18 cellular contexts compared by ENCODE assay signal in the genomic region with DNA sequence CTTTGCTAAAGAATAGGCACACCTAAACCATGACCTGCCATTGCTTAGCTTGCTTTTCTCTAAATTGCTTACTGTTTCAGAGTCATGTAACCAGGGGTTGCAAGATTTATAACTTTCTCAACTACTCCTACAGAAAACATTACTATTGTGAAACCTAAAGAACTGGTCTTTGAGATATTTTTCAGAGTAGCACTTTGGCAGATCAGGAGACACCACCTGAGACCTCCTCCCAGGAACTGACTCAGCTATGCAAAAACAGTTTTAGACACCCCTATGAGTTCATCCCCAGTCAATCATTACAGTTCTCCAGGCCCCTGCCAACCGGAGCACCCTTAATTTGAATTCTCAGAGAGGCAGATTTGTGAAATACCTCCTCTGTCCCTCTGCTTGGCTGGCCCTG.
A peak's percentile ranks its signal among the peaks of the same experiment; 100 is the strongest.
DNase-seq lines count a peak whose midpoint lies in the region; ATAC-seq, FAIRE-seq and TF ChIP-seq lines count a peak whose summit lies in the region.
"Had no signal": no experiment of that assay in that cellular context is flagged by ENCODE, and none has a peak within 500 bp of the region (broad histone marks: within the 10 kb centered on the region; RNA-seq: fewer than 3 reads in every experiment).

No MANE protein-coding gene starts in this region.

- H3K36me3 Mint-ChIP-seq in mesothelial cell of epicardium, result peaks cover 22% of the 10 kb centered on the region

- ATAC-seq in GM18873 (IDR thresholded peaks at IDR 0.05; ENCODE audit: low FRiP score, unreplicated experiment), result no peak
- ATAC-seq in GM18868 (IDR thresholded peaks at IDR 0.05; ENCODE audit: unreplicated experiment), result no peak
- ATAC-seq: Panc1 had no signal

- no peak overlapping the region for H3K27ac Mint-ChIP-seq in mesothelial cell of epicardium
- H3K27ac Mint-ChIP-seq: CD4-positive, alpha-beta T cell had no signal

- H3K4me3 ChIP-seq in bronchial epithelial cell (ENCODE audit: low read depth, low read length) (no peak overlapping the region), foreskin fibroblast (ENCODE audit: low read depth in 1 of 2, low read length in 2 of 2) (no peak overlapping the region)

- no peaks in the 10 kb centered on the region for H3K9me3 Mint-ChIP-seq in mesothelial cell of epicardium
- H3K9me3 Mint-ChIP-seq: CD4-positive, alpha-beta T cell had no signal

- H3K27me3 Mint-ChIP-seq in mesothelial cell of epicardium (ENCODE audit: low read depth), result no peaks in the 10 kb centered on the region
- H3K27me3 Mint-ChIP-seq: CD4-positive, alpha-beta T cell had no signal

- H3K4me1 Mint-ChIP-seq in mesothelial cell of epicardium, result peaks cover 16% of the 10 kb centered on the region

- no peak overlapping the region for H3K4me3 Mint-ChIP-seq in mesothelial cell of epicardium
- H3K4me3 Mint-ChIP-seq: CD4-positive, alpha-beta T cell had no signal

- FAIRE-seq in bronchial epithelial cell (lab: Jason Lieb, UNC), result peak; percentile 77

- DNase-seq in NCI-H226 (peak; percentile 26), bronchial epithelial cell (ENCODE audit: low read depth) (peak; percentile 31), glomerular visceral epithelial cell (ENCODE audit: extremely low spot score) (peak; percentile 44), mesothelial cell of epicardium (ENCODE audit: low spot score in 2 of 2, unreplicated experiment in 2 of 2) (no peak), foreskin fibroblast (no peak)
- DNase-seq: BE2C; CD4-positive, alpha-beta T cell; EL; HCEC 1CT; KBM-7; NCI-H1436 treated with DMSO at 0.1 percent for 48 hours; NCI-H2029 treated with DMSO at 0.1 percent for 48 hours; NCI-H510A treated with DMSO at 0.1 percent for 48 hours; NCI-H82; SIG-M5 had no signal

- no peaks in the 10 kb centered on the region for H3K27me3 ChIP-seq in bronchial epithelial cell (ENCODE audit: control insufficient read depth, insufficient read depth, low read length)
- H3K27me3 ChIP-seq: BE2C had no signal

- TF ChIP-seq CTCF in bronchial epithelial cell (IDR thresholded peaks at IDR 0.05; ENCODE audit: insufficient read depth, low read length, severe bottlenecking) (no peak), mesothelial cell of epicardium (IDR thresholded peaks at IDR 0.05; ENCODE audit: unreplicated experiment) (no peak), foreskin fibroblast (IDR thresholded peaks at IDR 0.05; ENCODE audit: low read depth, low read length) (no peak)

- H3K36me3 ChIP-seq in bronchial epithelial cell (ENCODE audit: control insufficient read depth, insufficient read depth, low read length), result peaks cover 7% of the 10 kb centered on the region
- H3K36me3 ChIP-seq: BE2C had no signal

Comparison
In these comparisons a context has a peak if more than half of its experiments do, and no peak if none do; other contexts are left out.
1. DNase-seq: peak in NCI-H226 (single experiment), bronchial epithelial cell (single experiment) and glomerular visceral epithelial cell (single experiment); none in mesothelial cell of epicardium (0 of 2) and foreskin fibroblast (0 of 2).